In the genomic region with DNA sequence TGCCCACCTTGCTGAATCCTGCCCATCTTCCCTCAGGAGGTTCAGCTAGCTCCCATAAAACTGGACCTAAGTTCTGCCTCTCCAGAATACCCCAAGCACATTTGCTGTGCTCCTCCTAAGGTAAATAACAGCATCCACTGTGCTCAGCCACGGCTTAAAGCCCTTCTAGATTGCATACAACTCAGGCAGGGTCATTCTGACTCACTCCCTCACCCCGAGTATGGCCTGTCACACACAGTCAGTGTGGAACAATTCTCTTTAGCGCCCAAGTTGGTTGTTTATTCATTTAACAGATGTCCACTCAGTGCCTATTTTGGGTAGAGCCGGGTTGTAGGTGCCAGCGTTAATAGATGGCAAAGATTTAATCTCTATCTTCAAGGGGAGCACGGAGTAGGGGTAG, we compare ENCODE assay signal across 13 cellular contexts.
DNase-seq lines count a peak whose midpoint lies in the region; ATAC-seq and TF ChIP-seq lines count a peak whose summit lies in the region.
"Had no signal": no experiment of that assay in that cellular context is flagged by ENCODE, and none has a peak within 500 bp of the region (broad histone marks: within the 10 kb centered on the region; RNA-seq: fewer than 3 reads in every experiment).

No MANE protein-coding gene starts in this region.

- H3K4me2 ChIP-seq in IMR-90 (ENCODE audit: low read depth, low read length), result peak overlapping the region; percentile 25; the same call in 1 of the 2 replicates

- in situ Hi-C loops in IMR-90 (cut with MboI; ENCODE audit: low sequenced_read_pairs), result no loop called here

- no peak overlapping the region for H3K56ac ChIP-seq in IMR-90 (ENCODE audit: extremely low read depth, insufficient read depth, low read length)

- peak overlapping the region; percentile 20; the same call in 1 of the 2 replicates for H3K18ac ChIP-seq in IMR-90 (ENCODE audit: low read depth, low read length)

- CTCF ChIA-PET in IMR-90 (lab: Yijun Ruan, JAX), result no interaction called here

- TF ChIP-seq RAD21 in IMR-90 (IDR thresholded peaks at IDR 0.05; ENCODE audit: low read length), result no peak

- WGBS in IMR-90 (ENCODE audit: extremely low coverage in 2 of 2, insufficient read length in 1 of 2), 2 experiments, result no CpG with 5 or more reads among the region's 6 CpGs
- 84 to 86% methylated on average over 6 of the region's 6 CpGs for WGBS in heart right ventricle, 2 donors

- peaks cover 8% of the 10 kb centered on the region for H4K20me1 ChIP-seq in IMR-90 (ENCODE audit: insufficient read depth, low read length)

- H3K23ac ChIP-seq in IMR-90 (ENCODE audit: low read depth, low read length), result peak overlapping the region; percentile 53

- H3K9ac ChIP-seq in IMR-90 (ENCODE audit: low read depth, low read length), result no peak overlapping the region

- H3K27me3 ChIP-seq in IMR-90 (ENCODE audit: control insufficient read depth, insufficient read depth, low read length) (no peaks in the 10 kb centered on the region), heart right ventricle (no peaks in the 10 kb centered on the region)
- H3K27me3 ChIP-seq: adrenal gland, sigmoid colon had no signal

- intact Hi-C loops in IMR-90 (cut with micrococcal nuclease) (no loop called here), left cardiac atrium (cut with DNase I) (no loop called here), heart right ventricle (cut with DNase I) (no loop called here)

- TF ChIP-seq CTCF in IMR-90 (conservative IDR thresholded peaks at IDR 0.05; ENCODE audit: low read depth, low read length), result no peak
- TF ChIP-seq CTCF in choroid plexus epithelial cell (conservative IDR thresholded peaks at IDR 0.05; ENCODE audit: low read depth, low read length), result no peak
- TF ChIP-seq CTCF in heart right ventricle (IDR thresholded peaks at IDR 0.05), result no peak

- no peak overlapping the region for H2BK15ac ChIP-seq in IMR-90 (ENCODE audit: low read depth, low read length)

- peak; percentile 89 for ATAC-seq in IMR-90 (ENCODE audit: low read depth)
- no peak for ATAC-seq in left cardiac atrium
- no peak for ATAC-seq in heart right ventricle
- ATAC-seq: left colon had no signal

- H3K27ac ChIP-seq in IMR-90 (ENCODE audit: insufficient read depth, low read length) (no peak overlapping the region), heart right ventricle (no peak overlapping the region)
- H3K27ac ChIP-seq: adrenal gland, sigmoid colon had no signal

- no peak overlapping the region for H2AK9ac ChIP-seq in IMR-90 (replicated peaks; ENCODE audit: low read depth, low read length, poor library complexity)

- H3K79me1 ChIP-seq in IMR-90 (ENCODE audit: low read depth in 1 of 2, low read length in 2 of 2), result peaks cover 30 to 39% of the 10 kb centered on the region in 2 experiments; a peak in 3 of 4 replicates

- peaks cover 11% of the 10 kb centered on the region for H3K9me1 ChIP-seq in IMR-90 (ENCODE audit: insufficient read depth, low read length)

- H4K5ac ChIP-seq in IMR-90 (ENCODE audit: low read depth, low read length), result no peak overlapping the region

- peak overlapping the region; percentile 13; the same call in 1 of the 2 replicates for H3K4ac ChIP-seq in IMR-90 (ENCODE audit: low read depth, low read length)

- peak overlapping the region; percentile 72; the same call in 1 of the 2 replicates for H2BK20ac ChIP-seq in IMR-90 (ENCODE audit: low read depth, low read length)

- H2BK120ac ChIP-seq in IMR-90 (ENCODE audit: low read depth, low read length), result peak overlapping the region; percentile 4

- H2AK5ac ChIP-seq in IMR-90 (ENCODE audit: low read depth, low read length), result peak overlapping the region; percentile 44; the same call in 1 of the 2 replicates

- peak overlapping the region; percentile 38 for H2AFZ ChIP-seq in IMR-90 (replicated peaks; ENCODE audit: low read length, poor library complexity)

- H3K4me1 ChIP-seq in IMR-90 (ENCODE audit: control insufficient read depth, insufficient read depth, low read length) (peaks cover 15% of the 10 kb centered on the region), heart right ventricle (no peaks in the 10 kb centered on the region)
- H3K4me1 ChIP-seq: adrenal gland, sigmoid colon had no signal

- H3K9me3 ChIP-seq in IMR-90 (ENCODE audit: control insufficient read depth, insufficient read depth, low read length), result no peaks in the 10 kb centered on the region
- H3K9me3 ChIP-seq in heart right ventricle, result no peaks in the 10 kb centered on the region
- H3K9me3 ChIP-seq: adrenal gland, sigmoid colon had no signal

- H4K91ac ChIP-seq in IMR-90 (ENCODE audit: insufficient read depth, low read depth, low read length), result no peak overlapping the region; the same call in 1 of the 2 replicates

- no peak overlapping the region for H2BK5ac ChIP-seq in IMR-90 (ENCODE audit: low read depth, low read length, poor library complexity, severe bottlenecking)

- POLR2A ChIA-PET in IMR-90 (lab: Charles Lee; ENCODE audit: unreplicated experiment), result no interaction called here

- no peak overlapping the region for H3K4me3 ChIP-seq in IMR-90 (ENCODE audit: insufficient read depth, low read depth, low read length)
- no peak overlapping the region for H3K4me3 ChIP-seq in choroid plexus epithelial cell (ENCODE audit: low read depth, low read length)
- no peak overlapping the region for H3K4me3 ChIP-seq in heart right ventricle
- H3K4me3 ChIP-seq: adrenal gland, sigmoid colon had no signal

- H3K36me3 ChIP-seq in IMR-90 (ENCODE audit: control insufficient read depth, insufficient read depth, low read length) (no peaks in the 10 kb centered on the region), heart right ventricle (no peaks in the 10 kb centered on the region)
- H3K36me3 ChIP-seq: adrenal gland, sigmoid colon had no signal

- no TSS peak for BruUV-seq in IMR-90 (replicated peaks; lab: Mats Ljungman, UMichigan)

- DNase-seq in GM04504 (ENCODE audit: low read depth) (peak; percentile 13), IMR-90 (peak; percentile 80), choroid plexus epithelial cell (ENCODE audit: low read depth) (peak; percentile 47), renal cortical epithelial cell (ENCODE audit: low read depth) (peak; percentile 56), ureter (ENCODE audit: low spot score) (no peak), left cardiac atrium (no peak), heart right ventricle (no peak)
- DNase-seq: adrenal gland; CD8-positive, alpha-beta memory T cell; left colon; NCI-H146; NCI-H524; sigmoid colon had no signal

- dilution Hi-C loops in IMR-90 (cut with HindIII; ENCODE audit: low sequenced_read_pairs, unreplicated experiment), result no loop called here

- TF ChIP-seq POLR2A in IMR-90 (IDR thresholded peaks at IDR 0.05; ENCODE audit: low read depth, low read length), result no peak

- H3K14ac ChIP-seq in IMR-90 (replicated peaks; ENCODE audit: low read depth, low read length), result no peak overlapping the region

- peak overlapping the region in 1 of 2 experiments; percentile 31; a peak in 2 of 4 replicates for H4K8ac ChIP-seq in IMR-90 (ENCODE audit: low read depth in 2 of 2, low read length in 2 of 2)

TF ChIP-seq in IMR-90, 13 proteins besides CTCF, POLR2A, EP300 and RAD21:
- no peak for TF ChIP-seq MAZ (IDR thresholded peaks at IDR 0.05; ENCODE audit: borderline replicate concordance, low read depth, low read length)
- 0 out of 2 replicates have a peak, but pooled peaks have one; percentile 18 for TF ChIP-seq SMC3 (IDR thresholded peaks at IDR 0.05; ENCODE audit: low read depth, low read length)
- TF ChIP-seq FOS (IDR thresholded peaks at IDR 0.05; ENCODE audit: low read depth, low read length), result peak; percentile 93
- peak; percentile 97 for TF ChIP-seq RCOR1 (IDR thresholded peaks at IDR 0.05; ENCODE audit: insufficient replicate concordance, low read length)
- peak; percentile 85 for TF ChIP-seq CEBPB (IDR thresholded peaks at IDR 0.05; ENCODE audit: low read depth, low read length)
- peak; percentile 67 for TF ChIP-seq BHLHE40 (IDR thresholded peaks at IDR 0.05; ENCODE audit: low read depth, low read length)
- TF ChIP-seq USF2 (IDR thresholded peaks at IDR 0.05; ENCODE audit: low read depth, low read length), result no peak
TF ChIP-seq in IMR-90: peak in this region for 5.

Comparison
In these comparisons a context has a peak if more than half of its experiments do, and no peak if none do; other contexts are left out.
1. DNase-seq: peak in GM04504 (single experiment), IMR-90 (single experiment), choroid plexus epithelial cell (single experiment) and renal cortical epithelial cell (single experiment); none in ureter (single experiment), left cardiac atrium (single experiment) and heart right ventricle (0 of 2).